22 cellular contexts compared by ENCODE assay signal in the genomic region with DNA sequence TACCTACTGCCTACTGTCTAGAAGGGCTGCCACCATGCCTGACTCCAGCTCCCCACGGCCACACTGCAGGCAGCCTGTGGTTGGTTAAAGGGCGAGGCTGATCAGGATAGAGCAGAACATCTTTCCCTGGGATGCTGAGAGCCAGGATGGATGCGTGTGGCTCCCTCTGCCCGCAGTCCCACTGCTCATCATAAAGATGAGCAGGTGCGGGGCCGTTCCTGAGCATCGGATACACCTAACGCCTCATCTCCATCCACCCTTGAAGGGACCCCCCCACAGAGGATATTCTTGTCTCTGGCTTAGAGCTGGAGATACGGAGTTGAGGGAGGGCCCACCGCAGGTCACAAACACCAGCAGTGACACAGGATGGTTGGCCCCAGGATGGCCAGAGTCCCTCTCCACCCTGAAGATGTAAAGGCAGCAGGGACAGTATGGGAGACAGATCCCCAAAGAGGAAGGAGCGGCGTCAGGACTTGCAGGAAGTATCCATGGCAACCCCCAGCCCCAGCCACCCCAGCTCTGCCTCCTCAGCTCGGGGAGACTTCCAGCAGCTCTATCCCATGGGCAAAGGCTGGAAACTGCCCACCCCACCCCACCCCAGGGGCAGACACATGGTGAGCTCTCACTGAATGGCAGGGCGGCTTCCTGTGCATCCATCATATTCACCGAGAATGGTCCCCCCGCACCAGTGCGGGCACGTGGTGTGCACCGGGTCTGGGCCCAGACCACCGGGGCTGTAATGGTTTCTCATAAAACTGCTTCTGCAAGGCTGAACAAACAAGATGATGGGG. TPM values are rescaled to one million over a fixed set of nuclear protein-coding genes. Genes with fewer than 3 reads are reported as not detected.
A peak's percentile ranks its signal among the peaks of the same experiment; 100 is the strongest.
DNase-seq lines count a peak whose midpoint lies in the region; ATAC-seq and TF ChIP-seq lines count a peak whose summit lies in the region.
"Had no signal": no experiment of that assay in that cellular context is flagged by ENCODE, and none has a peak within 500 bp of the region (broad histone marks: within the 10 kb centered on the region; RNA-seq: fewer than 3 reads in every experiment).

No MANE protein-coding gene starts in this region.

- no peak overlapping the region for H3K4me3 Mint-ChIP-seq in activated naive CD8-positive, alpha-beta T cell treated with anti-CD3 and anti-CD28 coated beads, Interleukin-2, amount 10 ng/mL, durations not matched to agents 7 days and 5 days
- H3K4me3 Mint-ChIP-seq in activated naive CD8-positive, alpha-beta T cell treated with anti-CD3 and anti-CD28 coated beads for 36 hours: no peak overlapping the region
- no peak overlapping the region for H3K4me3 Mint-ChIP-seq in activated T-helper 17 cell treated with anti-CD3 and anti-CD28 coated beads, Interleukin-2, amount 50 U/mL, for 72 hours
- H3K4me3 Mint-ChIP-seq: CD4-positive, alpha-beta memory T cell had no signal

- H3K9me3 Mint-ChIP-seq in activated naive CD8-positive, alpha-beta T cell treated with anti-CD3 and anti-CD28 coated beads, Interleukin-2, amount 10 ng/mL, durations not matched to agents 7 days and 5 days: no peaks in the 10 kb centered on the region
- no peaks in the 10 kb centered on the region for H3K9me3 Mint-ChIP-seq in activated naive CD8-positive, alpha-beta T cell treated with anti-CD3 and anti-CD28 coated beads for 36 hours
- H3K9me3 Mint-ChIP-seq in activated T-helper 17 cell treated with anti-CD3 and anti-CD28 coated beads, Interleukin-2, amount 50 U/mL, for 72 hours: no peaks in the 10 kb centered on the region

- POLR2A ChIA-PET in activated naive CD8-positive, alpha-beta T cell treated with anti-CD3 and anti-CD28 coated beads, Interleukin-2, amount 10 ng/mL, durations not matched to agents 7 days and 5 days (lab: Charles Lee): no interaction called here

- H3K36me3 Mint-ChIP-seq in activated naive CD8-positive, alpha-beta T cell treated with anti-CD3 and anti-CD28 coated beads, Interleukin-2, amount 10 ng/mL, durations not matched to agents 7 days and 5 days: no peaks in the 10 kb centered on the region
- H3K36me3 Mint-ChIP-seq in activated naive CD8-positive, alpha-beta T cell treated with anti-CD3 and anti-CD28 coated beads for 36 hours: no peaks in the 10 kb centered on the region
- H3K36me3 Mint-ChIP-seq in activated T-helper 17 cell treated with anti-CD3 and anti-CD28 coated beads, Interleukin-2, amount 50 U/mL, for 72 hours (ENCODE audit: low read depth): no peaks in the 10 kb centered on the region
- H3K36me3 Mint-ChIP-seq: CD4-positive, alpha-beta memory T cell had no signal

- H3K4me1 Mint-ChIP-seq in activated naive CD8-positive, alpha-beta T cell treated with anti-CD3 and anti-CD28 coated beads, Interleukin-2, amount 10 ng/mL, durations not matched to agents 7 days and 5 days: no peaks in the 10 kb centered on the region
- no peaks in the 10 kb centered on the region for H3K4me1 Mint-ChIP-seq in activated naive CD8-positive, alpha-beta T cell treated with anti-CD3 and anti-CD28 coated beads for 36 hours
- H3K4me1 Mint-ChIP-seq in activated T-helper 17 cell treated with anti-CD3 and anti-CD28 coated beads, Interleukin-2, amount 50 U/mL, for 72 hours: no peaks in the 10 kb centered on the region
- H3K4me1 Mint-ChIP-seq: CD4-positive, alpha-beta memory T cell had no signal

- no peaks in the 10 kb centered on the region for H3K27me3 Mint-ChIP-seq in activated naive CD8-positive, alpha-beta T cell treated with anti-CD3 and anti-CD28 coated beads, Interleukin-2, amount 10 ng/mL, durations not matched to agents 7 days and 5 days
- H3K27me3 Mint-ChIP-seq in activated naive CD8-positive, alpha-beta T cell treated with anti-CD3 and anti-CD28 coated beads for 36 hours: peaks cover 2% of the 10 kb centered on the region
- H3K27me3 Mint-ChIP-seq in activated T-helper 17 cell treated with anti-CD3 and anti-CD28 coated beads, Interleukin-2, amount 50 U/mL, for 72 hours: peaks cover 30% of the 10 kb centered on the region

- H3K27ac ChIP-seq in VCaP: peak overlapping the region; percentile 64
- H3K27ac ChIP-seq: SJCRH30 had no signal

- no peak overlapping the region for H3K27ac Mint-ChIP-seq in activated naive CD8-positive, alpha-beta T cell treated with anti-CD3 and anti-CD28 coated beads, Interleukin-2, amount 10 ng/mL, durations not matched to agents 7 days and 5 days
- H3K27ac Mint-ChIP-seq in activated naive CD8-positive, alpha-beta T cell treated with anti-CD3 and anti-CD28 coated beads for 36 hours: no peak overlapping the region
- no peak overlapping the region for H3K27ac Mint-ChIP-seq in activated T-helper 17 cell treated with anti-CD3 and anti-CD28 coated beads, Interleukin-2, amount 50 U/mL, for 72 hours
- H3K27ac Mint-ChIP-seq: CD4-positive, alpha-beta memory T cell had no signal

- ATAC-seq in activated naive CD8-positive, alpha-beta T cell treated with anti-CD3 and anti-CD28 coated beads, Interleukin-2, amount 10 ng/mL, durations not matched to agents 7 days and 5 days (ENCODE audit: low read depth): no peak
- no peak for ATAC-seq in activated T-helper 17 cell treated with anti-CD3 and anti-CD28 coated beads, Interleukin-2, amount 50 U/mL, for 72 hours (replicated peaks)
- no peak for ATAC-seq in HG03442 (IDR thresholded peaks at IDR 0.05; ENCODE audit: unreplicated experiment)
- ATAC-seq: HepG2, PC-3, Right ventricle myocardium inferior, SK-N-SH treated with all-trans-retinoic acid at 6 μM for 48 hours had no signal

- peak; percentile 9 for DNase-seq in activated naive CD8-positive, alpha-beta T cell treated with anti-CD3 and anti-CD28 coated beads, Interleukin-2, amount 10 ng/mL, durations not matched to agents 7 days and 5 days
- no peak for DNase-seq in activated naive CD8-positive, alpha-beta T cell treated with anti-CD3 and anti-CD28 coated beads for 36 hours
- DNase-seq in mesenteric fat pad (ENCODE audit: low spot score) (peak; percentile 79), NCI-H82 (lab: John Stamatoyannopoulos, UW) (no peak)
- DNase-seq: CD4-positive, alpha-beta memory T cell; DMS 273 treated with DMSO at 0.1 percent for 48 hours; Kasumi-1; NCI-H1694; NCI-H2029 treated with DMSO at 0.1 percent for 48 hours; NCI-H2171; NCI-H226; NCI-H510A; NK-92 treated with Interleukin-12 subunit alpha and Interleukin-12 subunit beta, amount 100 ng/mL, for 24 hours; PC-3; SJCRH30 had no signal

- no peak for TF ChIP-seq CTCF in VCaP (conservative IDR thresholded peaks at IDR 0.05)

RNA-seq across cellular contexts. Expression of a gene that starts 19.3 kb away (rescaled TPM):
- not detected for total RNA-seq in activated naive CD8-positive, alpha-beta T cell treated with anti-CD3 and anti-CD28 coated beads, Interleukin-2, amount 10 ng/mL, durations not matched to agents 7 days and 5 days
- not detected for total RNA-seq in activated naive CD8-positive, alpha-beta T cell treated with anti-CD3 and anti-CD28 coated beads for 36 hours
- 1.1 TPM for total RNA-seq in mesenteric fat pad
- not detected for total RNA-seq in activated T-helper 17 cell treated with anti-CD3 and anti-CD28 coated beads, Interleukin-2, amount 50 U/mL, for 72 hours
- total RNA-seq: A673; CD4-positive, alpha-beta memory T cell; SJCRH30 had no signal

Comparison
In these comparisons a context has a peak if more than half of its experiments do, and no peak if none do; other contexts are left out.
1. DNase-seq: peak in activated naive CD8-positive, alpha-beta T cell treated with anti-CD3 and anti-CD28 coated beads, Interleukin-2, amount 10 ng/mL, durations not matched to agents 7 days and 5 days (single experiment) and mesenteric fat pad (single experiment); none in activated naive CD8-positive, alpha-beta T cell treated with anti-CD3 and anti-CD28 coated beads for 36 hours (single experiment) and NCI-H82 (single experiment).